25 cellular contexts compared by ENCODE assay signal in genomic region chr17:27568216-27568615, GRCh38.
A peak's percentile ranks its signal among the peaks of the same experiment; 100 is the strongest.
DNase-seq lines count a peak whose midpoint lies in the region; ATAC-seq and TF ChIP-seq lines count a peak whose summit lies in the region.
"Had no signal": no experiment of that assay in that cellular context is flagged by ENCODE, and none has a peak within 500 bp of the region (broad histone marks: within the 10 kb centered on the region; RNA-seq: fewer than 3 reads in every experiment).

No MANE protein-coding gene starts in this region.

- no peaks in the 10 kb centered on the region for H3K27me3 Mint-ChIP-seq in central memory CD8-positive, alpha-beta T cell
- no peaks in the 10 kb centered on the region for H3K27me3 Mint-ChIP-seq in neural crest cell (ENCODE audit: low read depth)
- H3K27me3 Mint-ChIP-seq: activated B cell treated with CpG ODN at 0.5 μM for 24 hours; activated naive CD8-positive, alpha-beta T cell treated with anti-CD3 and anti-CD28 coated beads, Interleukin-2, amount 10 ng/mL, durations not matched to agents 7 days and 5 days; CD4-positive, CD25-positive, alpha-beta regulatory T cell; IgD-negative memory B cell had no signal

- H3K4me3 ChIP-seq in BLaER1 treated with 17β-estradiol and CSF1 and Interleukin-3, amounts not matched to agents 10 nM and 100 nM = no peak overlapping the region
- H3K4me3 ChIP-seq: hepatocyte, neural progenitor cell, prostate gland, upper lobe of left lung had no signal

- H3K4me1 Mint-ChIP-seq in central memory CD8-positive, alpha-beta T cell = peaks cover 36% of the 10 kb centered on the region
- H3K4me1 Mint-ChIP-seq in neural crest cell = peaks cover 9% of the 10 kb centered on the region
- H3K4me1 Mint-ChIP-seq: activated B cell treated with CpG ODN at 0.5 μM for 24 hours had no signal

- DNase-seq in ELF-1 (ENCODE audit: low read depth, low spot score) = peak; percentile 36
- DNase-seq in central memory CD8-positive, alpha-beta T cell (ENCODE audit: low spot score in 2 of 2) = no peak
- no peak for DNase-seq in neural crest cell (ENCODE audit: low read depth, low spot score)
- no peak for DNase-seq in HK-2 (ENCODE audit: unreplicated experiment)
- DNase-seq in GM13976 (ENCODE audit: low spot score) = no peak
- DNase-seq in NCI-H345 (lab: John Stamatoyannopoulos, UW) = no peak
- DNase-seq: activated B cell treated with CpG ODN at 0.5 μM for 24 hours; activated naive CD8-positive, alpha-beta T cell treated with anti-CD3 and anti-CD28 coated beads, Interleukin-2, amount 10 ng/mL, durations not matched to agents 7 days and 5 days; CD4-positive, CD25-positive, alpha-beta regulatory T cell; effector CD4-positive, alpha-beta T cell; EL; foreskin fibroblast; NCI-H1105; NCI-H2081; NCI-H446; NCI-H82; T-helper 9 cell; upper lobe of left lung had no signal

- peaks cover 0 to 20% (median 4%) of the 10 kb centered on the region in 11 experiments; a peak in 6 of 22 replicates for H4K20me1 ChIP-seq in BLaER1 treated with 17β-estradiol and CSF1 and Interleukin-3, amounts not matched to agents 10 nM and 100 nM

- no peak for ATAC-seq in central memory CD8-positive, alpha-beta T cell (replicated peaks; ENCODE audit: extremely low read depth, poor library complexity, severe bottlenecking)
- ATAC-seq in HG03135 (IDR thresholded peaks at IDR 0.05; ENCODE audit: unreplicated experiment) = no peak
- ATAC-seq: SK-N-SH treated with all-trans-retinoic acid at 6 μM for 48 hours had no signal

- H3K9ac ChIP-seq in BLaER1 treated with 17β-estradiol and CSF1 and Interleukin-3, amounts not matched to agents 10 nM and 100 nM = no peak overlapping the region
- H3K9ac ChIP-seq: neural progenitor cell had no signal

- H3K36me3 ChIP-seq in BLaER1 treated with 17β-estradiol and CSF1 and Interleukin-3, amounts not matched to agents 10 nM and 100 nM = peaks cover 0 to 6% (median 0%) of the 10 kb centered on the region in 11 experiments; a peak in 2 of 22 replicates
- H3K36me3 ChIP-seq: neural progenitor cell, prostate gland, upper lobe of left lung had no signal

- TF ChIP-seq CTCF in neural crest cell (conservative IDR thresholded peaks at IDR 0.05) = no peak
- TF ChIP-seq CTCF in GM13976 (IDR thresholded peaks at IDR 0.05; ENCODE audit: borderline replicate concordance, control extremely low read depth, extremely low read depth, insufficient read depth, missing control alignments) = no peak

- H3K27ac Mint-ChIP-seq in central memory CD8-positive, alpha-beta T cell (ENCODE audit: low read depth) = peak overlapping the region; percentile 84
- peak overlapping the region; percentile 45 for H3K27ac Mint-ChIP-seq in neural crest cell (ENCODE audit: unreplicated experiment)
- H3K27ac Mint-ChIP-seq: activated B cell treated with CpG ODN at 0.5 μM for 24 hours; activated naive CD8-positive, alpha-beta T cell treated with anti-CD3 and anti-CD28 coated beads, Interleukin-2, amount 10 ng/mL, durations not matched to agents 7 days and 5 days; neural progenitor cell had no signal

- in situ Hi-C loops in GM13976 (cut with MboI; ENCODE audit: low sequenced_read_pairs, unreplicated experiment) = no loop called here

- no peaks in the 10 kb centered on the region for H3K9me3 Mint-ChIP-seq in central memory CD8-positive, alpha-beta T cell
- no peaks in the 10 kb centered on the region for H3K9me3 Mint-ChIP-seq in neural crest cell
- H3K9me3 Mint-ChIP-seq: activated B cell treated with CpG ODN at 0.5 μM for 24 hours; activated naive CD8-positive, alpha-beta T cell treated with anti-CD3 and anti-CD28 coated beads, Interleukin-2, amount 10 ng/mL, durations not matched to agents 7 days and 5 days; CD4-positive, CD25-positive, alpha-beta regulatory T cell; IgD-negative memory B cell; neural progenitor cell had no signal

- peak overlapping the region in 7 of 11 experiments; percentile 2 to 80 (median 25); a peak in 6 of 22 replicates for H3K4me2 ChIP-seq in BLaER1 treated with 17β-estradiol and CSF1 and Interleukin-3, amounts not matched to agents 10 nM and 100 nM
- H3K4me2 ChIP-seq: hepatocyte, neural progenitor cell had no signal

- no peaks in the 10 kb centered on the region for H3K27me3 ChIP-seq in BLaER1 treated with 17β-estradiol and CSF1 and Interleukin-3, amounts not matched to agents 10 nM and 100 nM
- H3K27me3 ChIP-seq: hepatocyte, neural progenitor cell, upper lobe of left lung had no signal

- no peak overlapping the region for H3K4me3 Mint-ChIP-seq in central memory CD8-positive, alpha-beta T cell
- no peak overlapping the region for H3K4me3 Mint-ChIP-seq in neural crest cell
- H3K4me3 Mint-ChIP-seq: activated B cell treated with CpG ODN at 0.5 μM for 24 hours; activated naive CD8-positive, alpha-beta T cell treated with anti-CD3 and anti-CD28 coated beads, Interleukin-2, amount 10 ng/mL, durations not matched to agents 7 days and 5 days; CD4-positive, CD25-positive, alpha-beta regulatory T cell; neural progenitor cell had no signal

- peaks cover 0 to 10% (median 6%) of the 10 kb centered on the region in 11 experiments; a peak in 12 of 22 replicates for H3K9me3 ChIP-seq in BLaER1 treated with 17β-estradiol and CSF1 and Interleukin-3, amounts not matched to agents 10 nM and 100 nM (replicated peaks in 1 of 11)
- H3K9me3 ChIP-seq: prostate gland, upper lobe of left lung had no signal

- H3K27ac ChIP-seq in BLaER1 treated with 17β-estradiol and CSF1 and Interleukin-3, amounts not matched to agents 10 nM and 100 nM = 0 out of 22 replicates have a peak overlapping the region, but pooled peaks of 1 of the 11 experiments have one; percentile 45
- H3K27ac ChIP-seq: neural progenitor cell, prostate gland, upper lobe of left lung had no signal

- H3K4me1 ChIP-seq in BLaER1 treated with 17β-estradiol and CSF1 and Interleukin-3, amounts not matched to agents 10 nM and 100 nM = peaks cover 17 to 79% (median 70%) of the 10 kb centered on the region in 10 experiments
- H3K4me1 ChIP-seq: neural progenitor cell, prostate gland had no signal

- peaks cover 4% of the 10 kb centered on the region for H3K36me3 Mint-ChIP-seq in central memory CD8-positive, alpha-beta T cell (ENCODE audit: insufficient read depth)
- H3K36me3 Mint-ChIP-seq in neural crest cell (ENCODE audit: low read depth) = no peaks in the 10 kb centered on the region
- H3K36me3 Mint-ChIP-seq: neural progenitor cell had no signal
